In the genomic region with DNA sequence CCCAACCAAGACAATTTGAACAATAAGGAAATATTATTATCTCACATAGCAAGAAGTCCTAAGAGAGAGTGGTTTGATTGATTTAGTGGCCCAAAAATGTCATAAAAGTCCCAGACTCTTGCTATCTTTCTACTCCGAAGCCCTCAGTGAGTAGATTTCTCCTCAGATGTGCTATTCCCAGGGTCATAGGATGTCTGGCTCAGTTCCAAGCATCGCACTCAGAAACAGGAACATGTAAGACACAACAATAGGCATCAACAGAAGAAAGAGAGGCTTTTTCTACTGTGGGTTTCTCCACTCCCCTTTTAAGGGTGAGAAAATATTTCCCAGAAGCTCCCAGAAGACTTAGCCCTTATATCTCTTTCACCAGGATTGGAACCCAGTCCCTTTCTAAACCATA, we compare ENCODE assay signal across 29 cellular contexts.
"Had no signal": no experiment of that assay in that cellular context is flagged by ENCODE, and none has a peak within 500 bp of the region (broad histone marks: within the 10 kb centered on the region; RNA-seq: fewer than 3 reads in every experiment).

No MANE protein-coding gene starts in this region.

- DNase-seq: hypothalamus; immature natural killer cell; kidney; left colon; left lung; lower lobe of right lung; mammary epithelial cell; mesendoderm; naive B cell; natural killer cell; ovary; right lobe of liver; stimulated activated CD4-positive, alpha-beta T cell treated with anti-CD3 and anti-CD28 coated beads, Interleukin-12 subunit alpha, Interleukin-12 subunit beta, amount 100 ng/mL, for 4 hours; stimulated activated CD4-positive, alpha-beta T cell treated with anti-CD3 and anti-CD28 coated beads, Interleukin-15, amount 100 ng/mL, for 24 hours; stimulated activated CD4-positive, alpha-beta T cell treated with anti-CD3 and anti-CD28 coated beads, Interleukin-2, amount 100 ng/mL, for 24 hours; stimulated activated CD4-positive, alpha-beta T cell treated with anti-CD3 and anti-CD28 coated beads, Interleukin-4, amount 100 ng/mL, for 1 hour; stimulated activated naive B cell treated with anti-CD40 and anti-IgM and Interleukin-4, amounts not matched to agents 10 μg/mL and 1 μg/mL and 100 μg/mL, for 72 hours; stimulated activated naive CD8-positive, alpha-beta T cell treated with anti-CD3 and anti-CD28 coated beads, Interleukin-15, Interleukin-2, amounts not matched to agents 100 U/mL and 50 U/mL, for 24 hours; stomach; testis; thyroid gland; transverse colon; upper lobe of left lung had no signal

- H3K36me3 ChIP-seq: left lung, lower lobe of right lung, ovary, right atrium auricular region, right lobe of liver, stomach, thyroid gland, transverse colon, upper lobe of left lung, vagina had no signal

- H3K4me3 Mint-ChIP-seq: immature natural killer cell; mesothelial cell of epicardium; naive B cell; natural killer cell; stimulated activated naive B cell treated with anti-CD40 and anti-IgM and Interleukin-4, amounts not matched to agents 10 μg/mL and 1 μg/mL and 100 μg/mL, for 72 hours had no signal

- FAIRE-seq: islet of Langerhans, kidney had no signal

- H3K4me1 ChIP-seq: left lung, lower lobe of right lung, right atrium auricular region, right lobe of liver, testis, transverse colon had no signal

- H3K27me3 ChIP-seq: left lung, ovary, right atrium auricular region, right lobe of liver, stomach, testis, thyroid gland, transverse colon, upper lobe of left lung, vagina had no signal

- H3K27ac ChIP-seq: lower lobe of right lung, ovary, right atrium auricular region, right lobe of liver, skin epidermis, stomach, testis, thyroid gland, transverse colon, upper lobe of left lung, vagina had no signal

- H3K9me3 Mint-ChIP-seq: stimulated activated naive B cell treated with anti-CD40 and anti-IgM and Interleukin-4, amounts not matched to agents 10 μg/mL and 1 μg/mL and 100 μg/mL, for 72 hours had no signal

- ATAC-seq: left colon; left lung; lower lobe of right lung; natural killer cell; right lobe of liver; stimulated activated naive B cell treated with anti-CD40 and anti-IgM and Interleukin-4, amounts not matched to agents 10 μg/mL and 1 μg/mL and 100 μg/mL, for 72 hours; stimulated activated naive CD8-positive, alpha-beta T cell treated with anti-CD3 and anti-CD28 coated beads, Interleukin-15, Interleukin-2, amounts not matched to agents 100 U/mL and 50 U/mL, for 24 hours had no signal

- H3K4me3 ChIP-seq: left lung, lower lobe of right lung, ovary, right atrium auricular region, right lobe of liver, skin epidermis, stomach, testis, thyroid gland, transverse colon, upper lobe of left lung, vagina had no signal

- H3K36me3 Mint-ChIP-seq: immature natural killer cell; mesothelial cell of epicardium; naive B cell; natural killer cell; stimulated activated naive B cell treated with anti-CD40 and anti-IgM and Interleukin-4, amounts not matched to agents 10 μg/mL and 1 μg/mL and 100 μg/mL, for 72 hours had no signal

- H3K27ac Mint-ChIP-seq: immature natural killer cell; naive B cell; natural killer cell; progenitor cell of endocrine pancreas; stimulated activated naive B cell treated with anti-CD40 and anti-IgM and Interleukin-4, amounts not matched to agents 10 μg/mL and 1 μg/mL and 100 μg/mL, for 72 hours had no signal

- H3K9me3 ChIP-seq: left lung, lower lobe of right lung, ovary, right atrium auricular region, right lobe of liver, stomach, testis, thyroid gland, transverse colon, upper lobe of left lung, vagina had no signal

- H3K4me1 Mint-ChIP-seq: immature natural killer cell; naive B cell; natural killer cell; stimulated activated naive B cell treated with anti-CD40 and anti-IgM and Interleukin-4, amounts not matched to agents 10 μg/mL and 1 μg/mL and 100 μg/mL, for 72 hours had no signal
